In genomic region chr20:45293041-45294002, GRCh38 we compare ENCODE assay signal across 7 cellular contexts. TPM values are rescaled to one million over a fixed set of nuclear protein-coding genes. Genes with fewer than 3 reads are reported as not detected.
DNase-seq lines count a peak whose midpoint lies in the region; TF ChIP-seq lines count a peak whose summit lies in the region.

No MANE protein-coding gene starts in this region.

- peaks cover 60% of the 10 kb centered on the region for H3K27me3 Mint-ChIP-seq in activated naive CD8-positive, alpha-beta T cell treated with anti-CD3 and anti-CD28 coated beads for 36 hours

- no peaks in the 10 kb centered on the region for H3K9me2 ChIP-seq in SU-DHL-6 (replicated peaks; ENCODE audit: insufficient read depth, low read length)

- H4K20me1 ChIP-seq in SU-DHL-6 (ENCODE audit: low read depth, low read length), result no peaks in the 10 kb centered on the region

- in situ Hi-C loops in GM13976 (cut with MboI; ENCODE audit: low sequenced_read_pairs, unreplicated experiment), result no loop called here

- H3K27me3 ChIP-seq in SU-DHL-6 (ENCODE audit: low read length) (no peaks in the 10 kb centered on the region), cardiac muscle cell (peaks cover 12% of the 10 kb centered on the region), parathyroid adenoma (ENCODE audit: control insufficient read depth, insufficient read depth, low read length) (no peaks in the 10 kb centered on the region), tibial artery (peaks cover 0 to 37% of the 10 kb centered on the region in 2 donors)

- peaks cover 2% of the 10 kb centered on the region for H3K9me3 Mint-ChIP-seq in activated naive CD8-positive, alpha-beta T cell treated with anti-CD3 and anti-CD28 coated beads for 36 hours

- DNase-seq in GM13976 (ENCODE audit: low spot score) (peak; percentile 86), LHCN-M2 (ENCODE audit: low read depth) (peak; percentile 41), cardiac muscle cell (ENCODE audit: low read depth in 1 of 2, low spot score in 1 of 2) (peak; percentile 77 to 83), tibial artery (peak; percentile 83 to 86)
- peak; percentile 83 for DNase-seq in activated naive CD8-positive, alpha-beta T cell treated with anti-CD3 and anti-CD28 coated beads for 36 hours

- no peaks in the 10 kb centered on the region for H3K36me3 ChIP-seq in SU-DHL-6 (ENCODE audit: low read length)
- H3K36me3 ChIP-seq in cardiac muscle cell, result no peaks in the 10 kb centered on the region
- H3K36me3 ChIP-seq in parathyroid adenoma (ENCODE audit: control insufficient read depth, insufficient read depth, low read length), result no peaks in the 10 kb centered on the region
- no peaks in the 10 kb centered on the region for H3K36me3 ChIP-seq in tibial artery

- H3K4me3 Mint-ChIP-seq in activated naive CD8-positive, alpha-beta T cell treated with anti-CD3 and anti-CD28 coated beads for 36 hours, result peak overlapping the region; percentile 69

- no peak overlapping the region for H3K27ac ChIP-seq in SU-DHL-6 (ENCODE audit: low read depth, low read length)
- no peak overlapping the region for H3K27ac ChIP-seq in cardiac muscle cell
- no peak overlapping the region for H3K27ac ChIP-seq in parathyroid adenoma
- peak overlapping the region; percentile 1 to 14 for H3K27ac ChIP-seq in tibial artery

- H3K9ac ChIP-seq in SU-DHL-6 (ENCODE audit: low read length) (peak overlapping the region; percentile 27; the same call in 1 of the 2 replicates), parathyroid adenoma (peak overlapping the region; percentile 14)

- H3F3A ChIP-seq in SU-DHL-6 (ENCODE audit: insufficient read depth), result no peaks in the 10 kb centered on the region

- H3K79me2 ChIP-seq in SU-DHL-6 (ENCODE audit: insufficient read depth, low read length) (no peaks in the 10 kb centered on the region), parathyroid adenoma (no peaks in the 10 kb centered on the region)

- H3K4me1 ChIP-seq in cardiac muscle cell (ENCODE audit: low read depth), result no peaks in the 10 kb centered on the region
- H3K4me1 ChIP-seq in parathyroid adenoma, result no peaks in the 10 kb centered on the region
- peaks cover 0 to 15% (median 11%) of the 10 kb centered on the region in 4 donors for H3K4me1 ChIP-seq in tibial artery

- H3K4me3 ChIP-seq in SU-DHL-6 (ENCODE audit: insufficient read depth, low read length, poor library complexity, severe bottlenecking), result peak overlapping the region; percentile 26
- H3K4me3 ChIP-seq in cardiac muscle cell, result peak overlapping the region; percentile 26
- H3K4me3 ChIP-seq in parathyroid adenoma (ENCODE audit: low read depth, low read length), result peak overlapping the region; percentile 52
- peak overlapping the region; percentile 52 for H3K4me3 ChIP-seq in tibial artery

- peaks cover 7% of the 10 kb centered on the region for H3K4me1 Mint-ChIP-seq in activated naive CD8-positive, alpha-beta T cell treated with anti-CD3 and anti-CD28 coated beads for 36 hours

- intact Hi-C loops in tibial artery (cut with DNase I; ENCODE audit: low total_unique reads), result loop anchor here (10.0 kb wide), 1 partner anchor 249 kb away; no protein-coding TSS in a partner anchor

- H3K27ac Mint-ChIP-seq in activated naive CD8-positive, alpha-beta T cell treated with anti-CD3 and anti-CD28 coated beads for 36 hours, result peak overlapping the region; percentile 51

- TF ChIP-seq CTCF in GM13976 (IDR thresholded peaks at IDR 0.05; ENCODE audit: borderline replicate concordance, control extremely low read depth, extremely low read depth, insufficient read depth, missing control alignments), result peak; percentile 89
- TF ChIP-seq CTCF in SU-DHL-6 (IDR thresholded peaks at IDR 0.05; ENCODE audit: insufficient read depth, low read length, poor library complexity, severe bottlenecking), result peak; percentile 42
- peak; percentile 97 for TF ChIP-seq CTCF in cardiac muscle cell (IDR thresholded peaks at IDR 0.05; ENCODE audit: low read depth, low read length)
- TF ChIP-seq CTCF in parathyroid adenoma (IDR thresholded peaks at IDR 0.05), result peak; percentile 89
- TF ChIP-seq CTCF in tibial artery (IDR thresholded peaks at IDR 0.05), result peak; percentile 84 to 97

- H3K9me3 ChIP-seq in SU-DHL-6 (ENCODE audit: insufficient read depth, low read length) (no peaks in the 10 kb centered on the region), cardiac muscle cell (ENCODE audit: low read depth) (no peaks in the 10 kb centered on the region), parathyroid adenoma (ENCODE audit: control insufficient read depth, low read length) (no peaks in the 10 kb centered on the region), tibial artery (no peaks in the 10 kb centered on the region)

- H2AFZ ChIP-seq in SU-DHL-6 (ENCODE audit: low read depth, low read length, severe bottlenecking), result peak overlapping the region; percentile 36
- peak overlapping the region; percentile 76 for H2AFZ ChIP-seq in parathyroid adenoma

- H3K4me2 ChIP-seq in SU-DHL-6 (ENCODE audit: low read depth, low read length, poor library complexity, severe bottlenecking) (peak overlapping the region; percentile 31), parathyroid adenoma (ENCODE audit: low read length) (peak overlapping the region; percentile 83)

- H3K36me3 Mint-ChIP-seq in activated naive CD8-positive, alpha-beta T cell treated with anti-CD3 and anti-CD28 coated beads for 36 hours, result no peaks in the 10 kb centered on the region

RNA-seq across cellular contexts. Expression of gene RBPJL, which starts 13.3 kb away (rescaled TPM):
- total RNA-seq in LHCN-M2 (2014; rRNA removed) (not detected in 2 replicates), cardiac muscle cell (not detected in 2 replicates)
- not detected for polyA plus RNA-seq in LHCN-M2 (2012)
- not detected for total RNA-seq in activated naive CD8-positive, alpha-beta T cell treated with anti-CD3 and anti-CD28 coated beads for 36 hours
- not detected in 2 replicates for polyA plus RNA-seq in cardiac muscle cell

RNA-seq across cellular contexts. Expression of gene MATN4, which starts 14.8 kb away (rescaled TPM):
- total RNA-seq in LHCN-M2 (2014; rRNA removed) (0.23 TPM in 1 of 2 replicates, not detected in the other), cardiac muscle cell (not detected in 2 replicates)
- 0.05 TPM for polyA plus RNA-seq in LHCN-M2 (2012)
- total RNA-seq in activated naive CD8-positive, alpha-beta T cell treated with anti-CD3 and anti-CD28 coated beads for 36 hours, result 1 to 10 TPM in 1 of 2 experiments, under 1 TPM in 1; 0.64 to 1.1 TPM
- not detected in 2 replicates for polyA plus RNA-seq in cardiac muscle cell

RNA-seq across cellular contexts. Expression of gene SLPI, which starts 39.0 kb away (rescaled TPM):
- not detected in 2 replicates for total RNA-seq in LHCN-M2 (2014; rRNA removed)
- not detected for polyA plus RNA-seq in LHCN-M2 (2012)
- total RNA-seq in activated naive CD8-positive, alpha-beta T cell treated with anti-CD3 and anti-CD28 coated beads for 36 hours, result not detected
- not detected in 2 replicates for total RNA-seq in cardiac muscle cell
- 6.0 TPM in 1 of 2 replicates, not detected in the other for polyA plus RNA-seq in cardiac muscle cell

RNA-seq across cellular contexts. Expression of gene SDC4, which starts 54.9 kb away (rescaled TPM):
- total RNA-seq in LHCN-M2 (2014; rRNA removed), result 102 and 126 TPM in 2 replicates
- 92.1 TPM for polyA plus RNA-seq in LHCN-M2 (2012)
- 10 to 100 TPM; 24.6 to 25.5 TPM for total RNA-seq in activated naive CD8-positive, alpha-beta T cell treated with anti-CD3 and anti-CD28 coated beads for 36 hours
- 36.0 and 55.7 TPM in 2 replicates for total RNA-seq in cardiac muscle cell
- polyA plus RNA-seq in cardiac muscle cell, result 35.4 and 74.4 TPM in 2 replicates

Comparison
In these comparisons a context has a peak if more than half of its experiments do, and no peak if none do; other contexts are left out.
1. CTCF ChIP-seq: peak in every context shown above with its lines; median percentile 97 in cardiac muscle cell; 90 in tibial artery; 89 in GM13976; 89 in parathyroid adenoma; 42 in SU-DHL-6.
2. H3K27ac ChIP-seq: peak in tibial artery (2 of 2); none in SU-DHL-6 (single experiment), cardiac muscle cell (single experiment) and parathyroid adenoma (single experiment).
3. Peak in every context shown above with its lines, with median percentiles within 50 percentile points of each other: DNase-seq and H3K4me3 ChIP-seq.